1 cellular context compared by ENCODE assay signal in genomic region chr3:47803478-47804025, GRCh38.
TF ChIP-seq lines count a peak whose summit lies in the region.

No MANE protein-coding gene starts in this region.

TF ChIP-seq in H1, 55 proteins besides CTCF, POLR2A, EP300 and RAD21 (continued from another document):
- TF ChIP-seq BCL11A (IDR thresholded peaks at IDR 0.05; ENCODE audit: low read depth in 2 of 2, low read length in 2 of 2) (no peak), TAF1 (IDR thresholded peaks at IDR 0.05; ENCODE audit: low read depth, low read length) (peak; percentile 68; the same call in 1 of the 2 replicates), JUN (IDR thresholded peaks at IDR 0.05; ENCODE audit: low read depth, low read length) (no peak), ASH2L (IDR thresholded peaks at IDR 0.05; ENCODE audit: low read length) (peak; percentile 1), POLR2AphosphoS5 (IDR thresholded peaks at IDR 0.05; ENCODE audit: low read depth, low read length) (peak; percentile 51)
